ENCODE assay signal across 28 cellular contexts in the genomic region with DNA sequence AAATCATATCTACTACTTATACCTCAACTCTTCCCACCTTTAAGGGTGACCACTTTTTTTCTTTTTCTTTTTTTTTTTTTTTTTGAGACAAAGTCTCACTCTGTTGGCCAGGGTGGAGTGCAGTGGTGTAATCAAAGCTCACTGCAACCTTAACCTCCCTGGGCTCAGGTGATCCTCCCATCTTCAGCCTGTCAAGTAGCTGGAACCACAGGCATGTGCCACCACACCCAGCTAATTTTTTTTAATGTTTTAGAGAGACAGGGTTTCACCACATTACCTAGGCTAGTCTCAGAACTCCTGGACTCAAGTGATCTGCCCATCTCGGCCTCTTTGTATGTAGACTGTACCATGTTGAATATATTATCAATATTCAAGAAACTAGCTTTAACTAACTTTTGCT.
"Had no signal": no experiment of that assay in that cellular context is flagged by ENCODE, and none has a peak within 500 bp of the region (broad histone marks: within the 10 kb centered on the region; RNA-seq: fewer than 3 reads in every experiment).

No MANE protein-coding gene starts in this region.

- H3K4me3 ChIP-seq: ascending aorta, body of pancreas, cardiac muscle cell, K562, Peyer's patch, SJSA1 had no signal

- H3K9me3 ChIP-seq: ascending aorta, body of pancreas, Peyer's patch, SJSA1 had no signal

- H3K27ac ChIP-seq: ascending aorta, body of pancreas, cardiac muscle cell, Peyer's patch, RWPE1, SJSA1 had no signal

- H3K27me3 Mint-ChIP-seq: activated CD4-positive, alpha-beta memory T cell treated with anti-CD3 and anti-CD28 coated beads, Interleukin-2, amount 10 ng/mL, durations not matched to agents 7 days and 5 days; activated CD4-positive, alpha-beta T cell treated with anti-CD3 and anti-CD28 coated beads, Interleukin-2, amount 10 ng/mL, durations not matched to agents 7 days and 5 days; activated naive CD4-positive, alpha-beta T cell treated with anti-CD3 and anti-CD28 coated beads, Interleukin-2, amount 50 U/mL, for 24 hours had no signal

- DNase-seq: activated CD4-positive, alpha-beta memory T cell treated with anti-CD3 and anti-CD28 coated beads, Interleukin-2, amount 10 ng/mL, durations not matched to agents 7 days and 5 days; activated CD4-positive, alpha-beta T cell treated with anti-CD3 and anti-CD28 coated beads, Interleukin-2, amount 10 ng/mL, durations not matched to agents 7 days and 5 days; activated CD4-positive, CD25-positive, alpha-beta regulatory T cell; activated effector memory CD4-positive, alpha-beta T cell treated with Interleukin-2 at 50 U/mL for 16 hours; activated naive CD4-positive, alpha-beta T cell; activated T-cell treated with anti-CD3 and anti-CD28 coated beads for 4 hours; body of pancreas; Karpas-422; NCI-H1048; NCI-H1417 treated with DMSO at 0.1 percent for 48 hours; NCI-H1694; NCI-H2029; NCI-H2107; NCI-H2171 treated with DMSO at 0.1 percent for 48 hours; NCI-H226; NCI-H510A; NCI-H526 treated with DMSO at 0.1 percent for 48 hours; NCI-H82; Peyer's patch; SHP77; T-helper 2 cell; T1000 had no signal

- H3K4me3 Mint-ChIP-seq: activated CD4-positive, alpha-beta memory T cell treated with anti-CD3 and anti-CD28 coated beads, Interleukin-2, amount 10 ng/mL, durations not matched to agents 7 days and 5 days; activated CD4-positive, alpha-beta T cell treated with anti-CD3 and anti-CD28 coated beads, Interleukin-2, amount 10 ng/mL, durations not matched to agents 7 days and 5 days; activated naive CD4-positive, alpha-beta T cell treated with anti-CD3 and anti-CD28 coated beads, Interleukin-2, amount 50 U/mL, for 24 hours had no signal

- H3K9me3 Mint-ChIP-seq: activated CD4-positive, alpha-beta memory T cell treated with anti-CD3 and anti-CD28 coated beads, Interleukin-2, amount 10 ng/mL, durations not matched to agents 7 days and 5 days; activated CD4-positive, alpha-beta T cell treated with anti-CD3 and anti-CD28 coated beads, Interleukin-2, amount 10 ng/mL, durations not matched to agents 7 days and 5 days; activated naive CD4-positive, alpha-beta T cell treated with anti-CD3 and anti-CD28 coated beads, Interleukin-2, amount 50 U/mL, for 24 hours had no signal

- H3K27me3 ChIP-seq: ascending aorta, body of pancreas, cardiac muscle cell, Peyer's patch, SJSA1 had no signal

- ATAC-seq: body of pancreas, K562 had no signal

- H3K27ac Mint-ChIP-seq: activated CD4-positive, alpha-beta memory T cell treated with anti-CD3 and anti-CD28 coated beads, Interleukin-2, amount 10 ng/mL, durations not matched to agents 7 days and 5 days; activated CD4-positive, alpha-beta T cell treated with anti-CD3 and anti-CD28 coated beads, Interleukin-2, amount 10 ng/mL, durations not matched to agents 7 days and 5 days; activated naive CD4-positive, alpha-beta T cell treated with anti-CD3 and anti-CD28 coated beads, Interleukin-2, amount 50 U/mL, for 24 hours had no signal

- H3K4me1 ChIP-seq: ascending aorta, body of pancreas, Peyer's patch, SJSA1 had no signal
